Comparison of ENCODE assay signal across 1 cellular context in the genomic region with DNA sequence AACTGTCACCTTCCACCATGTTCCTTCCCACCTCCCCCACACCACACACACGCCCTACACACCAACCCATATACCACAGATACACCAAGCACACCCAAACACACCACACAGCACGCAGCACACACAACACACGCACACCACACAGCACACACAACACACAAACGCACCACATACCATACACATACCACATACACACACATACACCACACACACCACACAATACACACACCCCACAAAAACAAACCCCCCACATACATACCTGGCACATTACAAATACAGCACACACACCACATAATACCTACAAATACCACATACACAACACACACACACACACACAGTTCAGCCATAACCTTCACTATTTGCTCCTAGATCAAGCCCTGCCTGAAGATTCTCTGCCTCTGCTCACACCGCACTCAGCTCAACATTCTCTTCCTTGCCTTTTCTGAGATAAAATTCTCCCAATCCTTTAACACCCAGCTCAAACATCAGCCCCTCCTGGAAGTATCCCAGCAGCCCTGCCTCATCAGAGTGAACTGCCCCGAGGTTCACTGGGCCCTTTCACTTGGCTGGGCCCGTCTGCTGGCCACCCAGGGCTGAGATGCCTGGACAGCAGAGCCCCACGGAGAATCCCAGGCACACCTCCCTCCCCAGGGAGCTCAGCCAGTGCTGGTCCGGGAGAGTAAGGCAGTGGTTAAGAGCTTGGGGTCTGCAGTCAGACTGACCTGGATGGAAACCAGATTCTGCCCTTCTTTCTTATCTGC.
TF ChIP-seq lines count a peak whose summit lies in the region.

No MANE protein-coding gene starts in this region.

TF ChIP-seq in GM12878, 131 proteins besides CTCF, POLR2A, EP300 and RAD21 (continued from another document):
- TF ChIP-seq, protein P1, sequence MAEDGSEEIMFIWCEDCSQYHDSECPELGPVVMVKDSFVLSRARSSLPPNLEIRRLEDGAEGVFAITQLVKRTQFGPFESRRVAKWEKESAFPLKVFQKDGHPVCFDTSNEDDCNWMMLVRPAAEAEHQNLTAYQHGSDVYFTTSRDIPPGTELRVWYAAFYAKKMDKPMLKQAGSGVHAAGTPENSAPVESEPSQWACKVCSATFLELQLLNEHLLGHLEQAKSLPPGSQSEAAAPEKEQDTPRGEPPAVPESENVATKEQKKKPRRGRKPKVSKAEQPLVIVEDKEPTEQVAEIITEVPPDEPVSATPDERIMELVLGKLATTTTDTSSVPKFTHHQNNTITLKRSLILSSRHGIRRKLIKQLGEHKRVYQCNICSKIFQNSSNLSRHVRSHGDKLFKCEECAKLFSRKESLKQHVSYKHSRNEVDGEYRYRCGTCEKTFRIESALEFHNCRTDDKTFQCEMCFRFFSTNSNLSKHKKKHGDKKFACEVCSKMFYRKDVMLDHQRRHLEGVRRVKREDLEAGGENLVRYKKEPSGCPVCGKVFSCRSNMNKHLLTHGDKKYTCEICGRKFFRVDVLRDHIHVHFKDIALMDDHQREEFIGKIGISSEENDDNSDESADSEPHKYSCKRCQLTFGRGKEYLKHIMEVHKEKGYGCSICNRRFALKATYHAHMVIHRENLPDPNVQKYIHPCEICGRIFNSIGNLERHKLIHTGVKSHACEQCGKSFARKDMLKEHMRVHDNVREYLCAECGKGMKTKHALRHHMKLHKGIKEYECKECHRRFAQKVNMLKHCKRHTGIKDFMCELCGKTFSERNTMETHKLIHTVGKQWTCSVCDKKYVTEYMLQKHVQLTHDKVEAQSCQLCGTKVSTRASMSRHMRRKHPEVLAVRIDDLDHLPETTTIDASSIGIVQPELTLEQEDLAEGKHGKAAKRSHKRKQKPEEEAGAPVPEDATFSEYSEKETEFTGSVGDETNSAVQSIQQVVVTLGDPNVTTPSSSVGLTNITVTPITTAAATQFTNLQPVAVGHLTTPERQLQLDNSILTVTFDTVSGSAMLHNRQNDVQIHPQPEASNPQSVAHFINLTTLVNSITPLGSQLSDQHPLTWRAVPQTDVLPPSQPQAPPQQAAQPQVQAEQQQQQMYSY (CRISPR knock-in tag; IDR thresholded peaks at IDR 0.05) = no peak
- TF ChIP-seq EGR1 (IDR thresholded peaks at IDR 0.05; ENCODE audit: borderline replicate concordance in 1 of 2, low read depth in 2 of 2, low read length in 2 of 2) (no peak), HDAC6 (IDR thresholded peaks at IDR 0.05; ENCODE audit: unreplicated experiment) (no peak), IKZF2 (IDR thresholded peaks at IDR 0.05) (no peak), POLR2AphosphoS5 (IDR thresholded peaks at IDR 0.05; ENCODE audit: low read length) (peak; percentile 58; the same call in 1 of the 2 replicates), RELA (IDR thresholded peaks at IDR 0.05; ENCODE audit: borderline replicate concordance, partially characterized antibody) (no peak), ZSCAN29 (IDR thresholded peaks at IDR 0.05) (no peak), BRCA1 (IDR thresholded peaks at IDR 0.05; ENCODE audit: low read depth, low read length) (no peak), SIX5 (IDR thresholded peaks at IDR 0.05; ENCODE audit: low read depth, low read length, severe bottlenecking) (no peak), BCL11A (IDR thresholded peaks at IDR 0.05; ENCODE audit: low read depth, low read length) (no peak), PAX8 (IDR thresholded peaks at IDR 0.05) (no peak)
- TF ChIP-seq, protein P2, sequence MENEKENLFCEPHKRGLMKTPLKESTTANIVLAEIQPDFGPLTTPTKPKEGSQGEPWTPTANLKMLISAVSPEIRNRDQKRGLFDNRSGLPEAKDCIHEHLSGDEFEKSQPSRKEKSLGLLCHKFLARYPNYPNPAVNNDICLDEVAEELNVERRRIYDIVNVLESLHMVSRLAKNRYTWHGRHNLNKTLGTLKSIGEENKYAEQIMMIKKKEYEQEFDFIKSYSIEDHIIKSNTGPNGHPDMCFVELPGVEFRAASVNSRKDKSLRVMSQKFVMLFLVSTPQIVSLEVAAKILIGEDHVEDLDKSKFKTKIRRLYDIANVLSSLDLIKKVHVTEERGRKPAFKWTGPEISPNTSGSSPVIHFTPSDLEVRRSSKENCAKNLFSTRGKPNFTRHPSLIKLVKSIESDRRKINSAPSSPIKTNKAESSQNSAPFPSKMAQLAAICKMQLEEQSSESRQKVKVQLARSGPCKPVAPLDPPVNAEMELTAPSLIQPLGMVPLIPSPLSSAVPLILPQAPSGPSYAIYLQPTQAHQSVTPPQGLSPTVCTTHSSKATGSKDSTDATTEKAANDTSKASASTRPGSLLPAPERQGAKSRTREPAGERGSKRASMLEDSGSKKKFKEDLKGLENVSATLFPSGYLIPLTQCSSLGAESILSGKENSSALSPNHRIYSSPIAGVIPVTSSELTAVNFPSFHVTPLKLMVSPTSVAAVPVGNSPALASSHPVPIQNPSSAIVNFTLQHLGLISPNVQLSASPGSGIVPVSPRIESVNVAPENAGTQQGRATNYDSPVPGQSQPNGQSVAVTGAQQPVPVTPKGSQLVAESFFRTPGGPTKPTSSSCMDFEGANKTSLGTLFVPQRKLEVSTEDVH (IDR thresholded peaks at IDR 0.05; ENCODE audit: low read depth, partially characterized antibody) = no peak
- TF ChIP-seq, protein P3, sequence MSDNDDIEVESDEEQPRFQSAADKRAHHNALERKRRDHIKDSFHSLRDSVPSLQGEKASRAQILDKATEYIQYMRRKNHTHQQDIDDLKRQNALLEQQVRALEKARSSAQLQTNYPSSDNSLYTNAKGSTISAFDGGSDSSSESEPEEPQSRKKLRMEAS (IDR thresholded peaks at IDR 0.05; ENCODE audit: low read depth, low read length) = no peak
